8 cellular contexts compared by ENCODE assay signal in genomic region chr1:52142220-52143153, GRCh38. TPM values are rescaled to one million over a fixed set of nuclear protein-coding genes. Genes with fewer than 3 reads are reported as not detected.
DNase-seq lines count a peak whose midpoint lies in the region; ATAC-seq and TF ChIP-seq lines count a peak whose summit lies in the region.

No MANE protein-coding gene starts in this region.

- H3K4me1 Mint-ChIP-seq in CD4-positive, CD25-positive, alpha-beta regulatory T cell: peaks cover 8 to 37% (median 27%) of the 10 kb centered on the region in 4 donors
- H3K4me1 Mint-ChIP-seq in activated naive CD4-positive, alpha-beta T cell treated with anti-CD3 and anti-CD28 coated beads, Interleukin-2, amount 10 ng/mL, durations not matched to agents 7 days and 5 days: peaks cover 34% of the 10 kb centered on the region

- DNase-seq in CD4-positive, CD25-positive, alpha-beta regulatory T cell: peak; percentile 2 to 35 (median 23)
- DNase-seq in PC-9: peak in 1 of 2 experiments; percentile 52
- no peak for DNase-seq in activated naive CD4-positive, alpha-beta T cell treated with anti-CD3 and anti-CD28 coated beads, Interleukin-2, amount 10 ng/mL, durations not matched to agents 7 days and 5 days
- DNase-seq in glomerular visceral epithelial cell (ENCODE audit: extremely low spot score): peak; percentile 52
- DNase-seq in omental fat pad (ENCODE audit: low spot score): no peak
- no peak for DNase-seq in GM19240 (ENCODE audit: insufficient read length, low spot score)

- H3K4me3 ChIP-seq in CD4-positive, CD25-positive, alpha-beta regulatory T cell (ENCODE audit: low read depth, low read length): peak overlapping the region; percentile 44
- H3K4me3 ChIP-seq in PC-9: peak overlapping the region; percentile 77

- H3K27me3 ChIP-seq in CD4-positive, CD25-positive, alpha-beta regulatory T cell (ENCODE audit: control insufficient read depth, insufficient read depth, low read length): peaks cover 33% of the 10 kb centered on the region
- H3K27me3 ChIP-seq in PC-9 (ENCODE audit: insufficient read depth, low read depth): no peaks in the 10 kb centered on the region

- H3K36me3 ChIP-seq in CD4-positive, CD25-positive, alpha-beta regulatory T cell (ENCODE audit: control insufficient read depth, insufficient read depth, low read length): no peaks in the 10 kb centered on the region
- H3K36me3 ChIP-seq in PC-9 (ENCODE audit: low read depth): no peaks in the 10 kb centered on the region

- CTCF ChIA-PET in PC-9 (lab: Charles Lee): interaction anchor here (0.6 kb wide), 2 partner anchors 9 to 1674 kb away, joined by 3 to 4 read pairs; no protein-coding TSS in a partner anchor
- CTCF ChIA-PET in activated naive CD4-positive, alpha-beta T cell treated with anti-CD3 and anti-CD28 coated beads, Interleukin-2, amount 10 ng/mL, durations not matched to agents 7 days and 5 days (lab: Charles Lee): no interaction called here

- no peaks in the 10 kb centered on the region for H3K9me3 ChIP-seq in CD4-positive, CD25-positive, alpha-beta regulatory T cell (ENCODE audit: control insufficient read depth in 2 of 2, low read length in 2 of 2)
- H3K9me3 ChIP-seq in PC-9 (ENCODE audit: insufficient read depth, low read depth): no peaks in the 10 kb centered on the region

- H3K9me2 ChIP-seq in PC-9 (ENCODE audit: insufficient read depth): no peaks in the 10 kb centered on the region

- H3K27me3 Mint-ChIP-seq in CD4-positive, CD25-positive, alpha-beta regulatory T cell: peaks cover 50% of the 10 kb centered on the region
- H3K27me3 Mint-ChIP-seq in activated naive CD4-positive, alpha-beta T cell treated with anti-CD3 and anti-CD28 coated beads, Interleukin-2, amount 10 ng/mL, durations not matched to agents 7 days and 5 days: peaks cover 20% of the 10 kb centered on the region

- H3K9me3 Mint-ChIP-seq in CD4-positive, CD25-positive, alpha-beta regulatory T cell: no peaks in the 10 kb centered on the region
- H3K9me3 Mint-ChIP-seq in activated naive CD4-positive, alpha-beta T cell treated with anti-CD3 and anti-CD28 coated beads, Interleukin-2, amount 10 ng/mL, durations not matched to agents 7 days and 5 days: no peaks in the 10 kb centered on the region

- H4K20me1 ChIP-seq in PC-9 (ENCODE audit: insufficient read depth): no peaks in the 10 kb centered on the region

- no peaks in the 10 kb centered on the region for H3K36me3 Mint-ChIP-seq in CD4-positive, CD25-positive, alpha-beta regulatory T cell
- no peaks in the 10 kb centered on the region for H3K36me3 Mint-ChIP-seq in activated naive CD4-positive, alpha-beta T cell treated with anti-CD3 and anti-CD28 coated beads, Interleukin-2, amount 10 ng/mL, durations not matched to agents 7 days and 5 days

- POLR2A ChIA-PET in PC-9 (lab: Charles Lee; ENCODE audit: unreplicated experiment): no interaction called here

- H3F3A ChIP-seq in PC-9 (ENCODE audit: insufficient read depth, low read depth): peaks cover 12% of the 10 kb centered on the region

- peaks cover 21% of the 10 kb centered on the region for H3K4me1 ChIP-seq in CD4-positive, CD25-positive, alpha-beta regulatory T cell (ENCODE audit: control insufficient read depth, insufficient read depth, low read length, poor library complexity, severe bottlenecking)
- H3K4me1 ChIP-seq in PC-9 (replicated peaks; ENCODE audit: insufficient read depth): peaks cover 13% of the 10 kb centered on the region; the same call in 1 of the 2 replicates

- peak overlapping the region; percentile 81 for H3K4me2 ChIP-seq in PC-9

- peaks cover 46% of the 10 kb centered on the region for H3K79me2 ChIP-seq in PC-9 (ENCODE audit: low read depth)

- peak overlapping the region; percentile 63 to 81 (median 77) for H3K27ac Mint-ChIP-seq in CD4-positive, CD25-positive, alpha-beta regulatory T cell
- no peak overlapping the region for H3K27ac Mint-ChIP-seq in activated naive CD4-positive, alpha-beta T cell treated with anti-CD3 and anti-CD28 coated beads, Interleukin-2, amount 10 ng/mL, durations not matched to agents 7 days and 5 days

- peak overlapping the region; percentile 76 to 90 (median 87) for H3K4me3 Mint-ChIP-seq in CD4-positive, CD25-positive, alpha-beta regulatory T cell
- H3K4me3 Mint-ChIP-seq in activated naive CD4-positive, alpha-beta T cell treated with anti-CD3 and anti-CD28 coated beads, Interleukin-2, amount 10 ng/mL, durations not matched to agents 7 days and 5 days: peak overlapping the region; percentile 78

- ATAC-seq in CD4-positive, CD25-positive, alpha-beta regulatory T cell (ENCODE audit: low read depth in 2 of 2): peak; percentile 23 to 29
- ATAC-seq in GM19328 (IDR thresholded peaks at IDR 0.05; ENCODE audit: unreplicated experiment) (peak; percentile 34), HG03460 (IDR thresholded peaks at IDR 0.05; ENCODE audit: unreplicated experiment) (peak; percentile 37), omental fat pad (ENCODE audit: low FRiP score) (peak; percentile 57)

- H3K27ac ChIP-seq in CD4-positive, CD25-positive, alpha-beta regulatory T cell (ENCODE audit: insufficient read depth, low read length, poor library complexity, severe bottlenecking): no peak overlapping the region
- no peak overlapping the region for H3K27ac ChIP-seq in PC-9

- intact Hi-C loops in PC-9 (cut with micrococcal nuclease; ENCODE audit: unreplicated experiment): loop anchor here (5.0 kb wide), 1 partner anchor 155 kb away; no protein-coding TSS in a partner anchor

- BruUV-seq in PC-9 (replicated peaks; lab: Mats Ljungman, UMichigan): TSS peak; percentile 48

- peak overlapping the region; percentile 87 for H2AFZ ChIP-seq in PC-9

- TF ChIP-seq CTCF in PC-9 (conservative IDR thresholded peaks at IDR 0.05) (no peak), omental fat pad (IDR thresholded peaks at IDR 0.05) (no peak)

RNA-seq across cellular contexts. Expression of gene ZFYVE9, which starts 0.6 kb away (rescaled TPM):
- 1.6 TPM for total RNA-seq in CD4-positive, CD25-positive, alpha-beta regulatory T cell
- 1 to 10 TPM in 1 of 4 donors, under 1 TPM in 3; 0.26 to 1.4 (median 0.70) TPM for polyA plus RNA-seq in CD4-positive, CD25-positive, alpha-beta regulatory T cell
- total RNA-seq in PC-9 (2021): 20.0 and 20.7 TPM in 2 replicates
- 10 to 100 TPM; 23.1 to 35.0 (median 27.7) TPM for total RNA-seq in omental fat pad

Comparison
In these comparisons a context has a peak if more than half of its experiments do, and no peak if none do; other contexts are left out.
1. DNase-seq: peak in CD4-positive, CD25-positive, alpha-beta regulatory T cell (3 of 3) and glomerular visceral epithelial cell (single experiment); none in activated naive CD4-positive, alpha-beta T cell treated with anti-CD3 and anti-CD28 coated beads, Interleukin-2, amount 10 ng/mL, durations not matched to agents 7 days and 5 days (single experiment), omental fat pad (single experiment) and GM19240 (single experiment).
2. Peak in every context shown above with its lines, with median percentiles within 50 percentile points of each other: ATAC-seq.